Comparison of ENCODE assay signal across 2 cellular contexts in genomic region chr18:68342039-68342659, GRCh38.
TF ChIP-seq lines count a peak whose summit lies in the region.

No MANE protein-coding gene starts in this region.

TF ChIP-seq in WTC11, 78 proteins besides CTCF, POLR2A, EP300 and RAD21 (continued from another document):
- TF ChIP-seq ATF6 (CRISPR knock-in tag; IDR thresholded peaks at IDR 0.05): no peak
- TF ChIP-seq KAT7 (CRISPR knock-in tag; IDR thresholded peaks at IDR 0.05; ENCODE audit: borderline replicate concordance): no peak
- no peak for TF ChIP-seq ELF4 (CRISPR knock-in tag; IDR thresholded peaks at IDR 0.05; ENCODE audit: low read depth)
- TF ChIP-seq RORB (CRISPR knock-in tag; IDR thresholded peaks at IDR 0.05): no peak

TF ChIP-seq in neural cell, 6 proteins besides CTCF, POLR2A, EP300 and RAD21 (continued from another document):
- no peak for TF ChIP-seq MXI1 (conservative IDR thresholded peaks at IDR 0.05; ENCODE audit: poor library complexity, severe bottlenecking)
